8 cellular contexts compared by ENCODE assay signal in genomic region chr1:84078824-84079167, GRCh38.
A peak's percentile ranks its signal among the peaks of the same experiment; 100 is the strongest.
DNase-seq lines count a peak whose midpoint lies in the region; ATAC-seq and TF ChIP-seq lines count a peak whose summit lies in the region.

No MANE protein-coding gene starts in this region.

- peak overlapping the region; percentile 77 for H3K27ac Mint-ChIP-seq in activated CD8-positive, alpha-beta memory T cell treated with anti-CD3 and anti-CD28 coated beads, Interleukin-2, amount 10 ng/mL, durations not matched to agents 7 days and 5 days
- peak overlapping the region; percentile 70 for H3K27ac Mint-ChIP-seq in activated naive CD8-positive, alpha-beta T cell treated with anti-CD3 and anti-CD28 coated beads, Interleukin-2, amount 50 U/mL, for 24 hours

- in situ Hi-C loops in GM13977 (cut with MboI; ENCODE audit: low pct_unique_long_range_greater_than_20kb, low sequenced_read_pairs, unreplicated experiment): no loop called here

- DNase-seq in activated CD8-positive, alpha-beta memory T cell treated with anti-CD3 and anti-CD28 coated beads, Interleukin-2, amount 10 ng/mL, durations not matched to agents 7 days and 5 days: no peak
- no peak for DNase-seq in activated CD8-positive, alpha-beta memory T cell treated with anti-CD3 and anti-CD28 coated beads for 24 hours
- no peak for DNase-seq in activated naive CD8-positive, alpha-beta T cell treated with anti-CD3 and anti-CD28 coated beads, Interleukin-2, amount 50 U/mL, for 24 hours
- DNase-seq in thyroid gland (no peak), omental fat pad (ENCODE audit: low spot score) (no peak), GM13977 (ENCODE audit: low spot score) (no peak)

- peaks cover 3% of the 10 kb centered on the region for H3K36me3 Mint-ChIP-seq in activated CD8-positive, alpha-beta memory T cell treated with anti-CD3 and anti-CD28 coated beads, Interleukin-2, amount 10 ng/mL, durations not matched to agents 7 days and 5 days
- no peaks in the 10 kb centered on the region for H3K36me3 Mint-ChIP-seq in activated naive CD8-positive, alpha-beta T cell treated with anti-CD3 and anti-CD28 coated beads, Interleukin-2, amount 50 U/mL, for 24 hours (ENCODE audit: low read depth)

- peak overlapping the region; percentile 31 to 74 for H3K9ac ChIP-seq in liver (ENCODE audit: low read depth in 1 of 2, low read length in 2 of 2)

- TF ChIP-seq CTCF in liver (IDR thresholded peaks at IDR 0.05; ENCODE audit: low read depth, low read length, missing input control): no peak
- no peak for TF ChIP-seq CTCF in thyroid gland (IDR thresholded peaks at IDR 0.05)
- TF ChIP-seq CTCF in omental fat pad (IDR thresholded peaks at IDR 0.05): no peak
- TF ChIP-seq CTCF in GM13977 (IDR thresholded peaks at IDR 0.05; ENCODE audit: extremely low read depth, insufficient read depth, missing control alignments): no peak

- H3K4me3 Mint-ChIP-seq in activated CD8-positive, alpha-beta memory T cell treated with anti-CD3 and anti-CD28 coated beads, Interleukin-2, amount 10 ng/mL, durations not matched to agents 7 days and 5 days: peak overlapping the region; percentile 77
- H3K4me3 Mint-ChIP-seq in activated naive CD8-positive, alpha-beta T cell treated with anti-CD3 and anti-CD28 coated beads, Interleukin-2, amount 50 U/mL, for 24 hours: peak overlapping the region; percentile 90

- intact Hi-C loops in thyroid gland (cut with DNase I): no loop called here

- TF ChIP-seq RAD21 in liver (IDR thresholded peaks at IDR 0.05): no peak

- 62% methylated on average over 6 of the region's 6 CpGs for WGBS in liver
- WGBS in thyroid gland, 2 donors: 38 to 39% methylated on average over 6 of the region's 6 CpGs

- peaks cover 12% of the 10 kb centered on the region for H3K4me1 Mint-ChIP-seq in activated CD8-positive, alpha-beta memory T cell treated with anti-CD3 and anti-CD28 coated beads, Interleukin-2, amount 10 ng/mL, durations not matched to agents 7 days and 5 days
- peaks cover 23% of the 10 kb centered on the region for H3K4me1 Mint-ChIP-seq in activated naive CD8-positive, alpha-beta T cell treated with anti-CD3 and anti-CD28 coated beads, Interleukin-2, amount 50 U/mL, for 24 hours

- no peaks in the 10 kb centered on the region for H3K36me3 ChIP-seq in liver (ENCODE audit: control insufficient read depth in 4 of 4, insufficient read depth in 3 of 4, low read depth in 1 of 4, low read length in 3 of 4)
- H3K36me3 ChIP-seq in thyroid gland: no peaks in the 10 kb centered on the region

- no peaks in the 10 kb centered on the region for H3K27me3 ChIP-seq in liver (ENCODE audit: control insufficient read depth in 4 of 4, insufficient read depth in 4 of 4, low read length in 3 of 4)
- H3K27me3 ChIP-seq in thyroid gland: no peaks in the 10 kb centered on the region

- CTCF ChIA-PET in activated CD8-positive, alpha-beta memory T cell treated with anti-CD3 and anti-CD28 coated beads, Interleukin-2, amount 10 ng/mL, durations not matched to agents 7 days and 5 days (lab: Charles Lee): interaction anchor here (0.7 to 4.8 kb wide), 5 partner anchors 9 to 355 kb away, joined by 3 to 23 read pairs (median 4); no protein-coding TSS in a partner anchor

- no peak for TF ChIP-seq POLR2A in thyroid gland (IDR thresholded peaks at IDR 0.05)

- H3K27ac ChIP-seq in liver (ENCODE audit: low read depth in 1 of 2, low read length in 2 of 2) (no peak overlapping the region), thyroid gland (no peak overlapping the region)

- no peaks in the 10 kb centered on the region for H3K9me3 ChIP-seq in liver (ENCODE audit: control insufficient read depth in 4 of 4, low read length in 3 of 4)
- H3K9me3 ChIP-seq in thyroid gland: no peaks in the 10 kb centered on the region

- no peaks in the 10 kb centered on the region for H3K27me3 Mint-ChIP-seq in activated CD8-positive, alpha-beta memory T cell treated with anti-CD3 and anti-CD28 coated beads, Interleukin-2, amount 10 ng/mL, durations not matched to agents 7 days and 5 days
- H3K27me3 Mint-ChIP-seq in activated naive CD8-positive, alpha-beta T cell treated with anti-CD3 and anti-CD28 coated beads, Interleukin-2, amount 50 U/mL, for 24 hours: no peaks in the 10 kb centered on the region

- ATAC-seq in activated CD8-positive, alpha-beta memory T cell treated with anti-CD3 and anti-CD28 coated beads, Interleukin-2, amount 10 ng/mL, durations not matched to agents 7 days and 5 days: no peak
- no peak for ATAC-seq in activated naive CD8-positive, alpha-beta T cell treated with anti-CD3 and anti-CD28 coated beads, Interleukin-2, amount 50 U/mL, for 24 hours
- no peak for ATAC-seq in omental fat pad (ENCODE audit: low FRiP score)
- no peak for ATAC-seq in GM21528 (IDR thresholded peaks at IDR 0.05; ENCODE audit: low FRiP score, unreplicated experiment)

- H3K4me1 ChIP-seq in liver (ENCODE audit: control insufficient read depth in 4 of 4, insufficient read depth in 4 of 4, low read length in 3 of 4) (peaks cover 0 to 15% (median 6%) of the 10 kb centered on the region in 4 donors), thyroid gland (peaks cover 0 to 11% of the 10 kb centered on the region in 2 donors)

- peak overlapping the region; percentile 93 to 95 (median 95) for H3K4me3 ChIP-seq in liver (ENCODE audit: low read depth in 1 of 3, low read length in 3 of 3)
- H3K4me3 ChIP-seq in thyroid gland (replicated peaks in 1 of 3): peak overlapping the region; percentile 58 to 83 (median 68)

- H3K9me3 Mint-ChIP-seq in activated CD8-positive, alpha-beta memory T cell treated with anti-CD3 and anti-CD28 coated beads, Interleukin-2, amount 10 ng/mL, durations not matched to agents 7 days and 5 days (ENCODE audit: low read depth): no peaks in the 10 kb centered on the region
- no peaks in the 10 kb centered on the region for H3K9me3 Mint-ChIP-seq in activated naive CD8-positive, alpha-beta T cell treated with anti-CD3 and anti-CD28 coated beads, Interleukin-2, amount 50 U/mL, for 24 hours

TF ChIP-seq in liver, 16 proteins besides CTCF, POLR2A, EP300 and RAD21:
- TF ChIP-seq YY1 (IDR thresholded peaks at IDR 0.05): no peak
- no peak for TF ChIP-seq EGR1 (IDR thresholded peaks at IDR 0.05; ENCODE audit: low read depth in 2 of 2)
- no peak for TF ChIP-seq HNF4A (conservative IDR thresholded peaks at IDR 0.05)
